In the genomic region with DNA sequence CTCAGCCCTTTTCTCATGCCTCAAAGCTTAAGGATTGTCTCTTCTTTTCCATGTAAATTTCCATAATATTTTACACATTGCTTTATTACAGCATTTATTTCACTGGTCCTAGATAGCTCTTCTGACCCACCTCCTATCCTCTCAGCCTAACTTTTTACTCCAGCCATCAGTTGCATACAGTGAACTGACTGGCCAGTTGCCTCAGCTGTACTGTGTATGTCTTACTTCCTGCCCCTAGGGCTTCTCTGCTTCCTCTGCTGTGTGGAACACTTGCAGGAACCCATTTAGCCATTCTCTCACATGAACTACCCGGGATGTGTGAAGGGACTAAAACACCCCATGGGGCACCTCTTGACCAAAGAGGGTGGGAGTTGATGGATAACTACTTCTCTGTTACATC, we compare ENCODE assay signal across 1 cellular context.
TF ChIP-seq lines count a peak whose summit lies in the region.

No MANE protein-coding gene starts in this region.

TF ChIP-seq in GM23338, 12 proteins besides CTCF, POLR2A, EP300 and RAD21 (continued from another document):
- TF ChIP-seq, protein P1, sequence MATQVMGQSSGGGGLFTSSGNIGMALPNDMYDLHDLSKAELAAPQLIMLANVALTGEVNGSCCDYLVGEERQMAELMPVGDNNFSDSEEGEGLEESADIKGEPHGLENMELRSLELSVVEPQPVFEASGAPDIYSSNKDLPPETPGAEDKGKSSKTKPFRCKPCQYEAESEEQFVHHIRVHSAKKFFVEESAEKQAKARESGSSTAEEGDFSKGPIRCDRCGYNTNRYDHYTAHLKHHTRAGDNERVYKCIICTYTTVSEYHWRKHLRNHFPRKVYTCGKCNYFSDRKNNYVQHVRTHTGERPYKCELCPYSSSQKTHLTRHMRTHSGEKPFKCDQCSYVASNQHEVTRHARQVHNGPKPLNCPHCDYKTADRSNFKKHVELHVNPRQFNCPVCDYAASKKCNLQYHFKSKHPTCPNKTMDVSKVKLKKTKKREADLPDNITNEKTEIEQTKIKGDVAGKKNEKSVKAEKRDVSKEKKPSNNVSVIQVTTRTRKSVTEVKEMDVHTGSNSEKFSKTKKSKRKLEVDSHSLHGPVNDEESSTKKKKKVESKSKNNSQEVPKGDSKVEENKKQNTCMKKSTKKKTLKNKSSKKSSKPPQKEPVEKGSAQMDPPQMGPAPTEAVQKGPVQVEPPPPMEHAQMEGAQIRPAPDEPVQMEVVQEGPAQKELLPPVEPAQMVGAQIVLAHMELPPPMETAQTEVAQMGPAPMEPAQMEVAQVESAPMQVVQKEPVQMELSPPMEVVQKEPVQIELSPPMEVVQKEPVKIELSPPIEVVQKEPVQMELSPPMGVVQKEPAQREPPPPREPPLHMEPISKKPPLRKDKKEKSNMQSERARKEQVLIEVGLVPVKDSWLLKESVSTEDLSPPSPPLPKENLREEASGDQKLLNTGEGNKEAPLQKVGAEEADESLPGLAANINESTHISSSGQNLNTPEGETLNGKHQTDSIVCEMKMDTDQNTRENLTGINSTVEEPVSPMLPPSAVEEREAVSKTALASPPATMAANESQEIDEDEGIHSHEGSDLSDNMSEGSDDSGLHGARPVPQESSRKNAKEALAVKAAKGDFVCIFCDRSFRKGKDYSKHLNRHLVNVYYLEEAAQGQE (IDR thresholded peaks at IDR 0.05; ENCODE audit: unreplicated experiment): no peak
- TF ChIP-seq ZNF114 (CRISPR knock-in tag; IDR thresholded peaks at IDR 0.05): no peak
